31 cellular contexts compared by ENCODE assay signal in genomic region chr2:192354512-192355244, GRCh38.
"Had no signal": no experiment of that assay in that cellular context is flagged by ENCODE, and none has a peak within 500 bp of the region (broad histone marks: within the 10 kb centered on the region; RNA-seq: fewer than 3 reads in every experiment).

No MANE protein-coding gene starts in this region.

- H3K9me3 Mint-ChIP-seq: activated CD8-positive, alpha-beta T cell treated with anti-CD3 and anti-CD28 coated beads for 36 hours; activated naive CD4-positive, alpha-beta T cell treated with anti-CD3 and anti-CD28 coated beads for 36 hours; activated naive CD4-positive, alpha-beta T cell treated with anti-CD3 and anti-CD28 coated beads, Interleukin-2, amount 50 U/mL, for 24 hours; activated naive CD8-positive, alpha-beta T cell treated with anti-CD3 and anti-CD28 coated beads for 36 hours; activated T-helper 1 cell treated with anti-CD3 and anti-CD28 coated beads, Interleukin-12 subunit alpha, Interleukin-12 subunit beta, Interleukin-2, Interleukin-4 antibody, amounts not matched to agents 30 ng/mL and 10 ng/mL and 1 ng/mL, durations not matched to agents 14 hours and 24 hours and 36 hours; activated T-helper 2 cell treated with anti-CD3 and anti-CD28 coated beads, Interferon-gamma antibody, Interleukin-2, Interleukin-4, amounts not matched to agents 10 μg/mL and 5 μg/mL and 100 μg/mL, durations not matched to agents 14 hours and 24 hours and 36 hours had no signal

- H3K4me3 ChIP-seq: adrenal gland, body of pancreas had no signal

- H3K4me1 ChIP-seq: adrenal gland, body of pancreas had no signal

- H3K4me1 Mint-ChIP-seq: activated B cell treated with CpG ODN at 0.5 μM for 24 hours; activated naive CD4-positive, alpha-beta T cell treated with anti-CD3 and anti-CD28 coated beads, Interleukin-2, amount 50 U/mL, for 24 hours; activated naive CD8-positive, alpha-beta T cell treated with anti-CD3 and anti-CD28 coated beads for 36 hours; activated naive CD8-positive, alpha-beta T cell treated with anti-CD3 and anti-CD28 coated beads, Interleukin-2, amount 50 U/mL, for 24 hours had no signal

- H3K27ac ChIP-seq: adrenal gland, body of pancreas had no signal

- ATAC-seq: activated CD4-positive, CD25-positive, alpha-beta regulatory T cell treated with anti-CD3 and anti-CD28 coated beads, Interleukin-2, amount 50 U/mL, for 24 hours; activated CD8-positive, alpha-beta T cell treated with anti-CD3 and anti-CD28 coated beads for 36 hours; activated naive CD8-positive, alpha-beta T cell treated with anti-CD3 and anti-CD28 coated beads, Interleukin-2, amount 50 U/mL, for 24 hours; body of pancreas; effector memory CD8-positive, alpha-beta T cell; esophagus mucosa had no signal

- H3K4me3 Mint-ChIP-seq: activated B cell treated with CpG ODN at 0.5 μM for 24 hours; activated CD8-positive, alpha-beta T cell treated with anti-CD3 and anti-CD28 coated beads for 36 hours; activated naive CD4-positive, alpha-beta T cell treated with anti-CD3 and anti-CD28 coated beads for 36 hours; activated naive CD4-positive, alpha-beta T cell treated with anti-CD3 and anti-CD28 coated beads, Interleukin-2, amount 50 U/mL, for 24 hours; activated naive CD8-positive, alpha-beta T cell treated with anti-CD3 and anti-CD28 coated beads for 36 hours; activated naive CD8-positive, alpha-beta T cell treated with anti-CD3 and anti-CD28 coated beads, Interleukin-2, amount 50 U/mL, for 24 hours; activated T-helper 1 cell treated with anti-CD3 and anti-CD28 coated beads, Interleukin-12 subunit alpha, Interleukin-12 subunit beta, Interleukin-2, Interleukin-4 antibody, amounts not matched to agents 30 ng/mL and 10 ng/mL and 1 ng/mL, durations not matched to agents 14 hours and 24 hours and 36 hours; effector memory CD8-positive, alpha-beta T cell had no signal

- H3K9me3 ChIP-seq: adrenal gland, body of pancreas had no signal

- DNase-seq: activated B cell treated with CpG ODN at 0.5 μM for 24 hours; activated CD4-positive, alpha-beta T cell treated with anti-CD3 and anti-CD28 coated beads for 48 hours; activated CD4-positive, alpha-beta T cell treated with anti-CD3 and anti-CD28 coated beads, Interleukin-2, amount 50 U/mL, for 1 hour; activated CD4-positive, alpha-beta T cell treated with anti-CD3 and anti-CD28 coated beads, Interleukin-2, amount 50 U/mL, for 48 hours; activated CD8-positive, alpha-beta memory T cell treated with anti-CD3 and anti-CD28 coated beads for 24 hours; activated CD8-positive, alpha-beta memory T cell treated with anti-CD3 and anti-CD28 coated beads, Interleukin-2, amount 50 U/mL, for 4 hours; activated CD8-positive, alpha-beta T cell treated with anti-CD3 and anti-CD28 coated beads for 36 hours; activated effector memory CD4-positive, alpha-beta T cell treated with anti-CD3 and anti-CD28 coated beads, Interleukin-2, amount 50 U/mL, for 16 hours; activated naive CD4-positive, alpha-beta T cell treated with anti-CD3 and anti-CD28 coated beads for 36 hours; activated naive CD8-positive, alpha-beta T cell treated with anti-CD3 and anti-CD28 coated beads for 36 hours; activated naive CD8-positive, alpha-beta T cell treated with anti-CD3 and anti-CD28 coated beads, Interleukin-2, amount 50 U/mL, for 24 hours; activated T-cell treated with anti-CD3 and anti-CD28 coated beads, Interleukin-2, amount 50 U/mL, for 1 hour; activated T-cell treated with anti-CD3 and anti-CD28 coated beads, Interleukin-2, amount 50 U/mL, for 48 hours; adrenal gland; amygdala; aorta; body of pancreas; caudate nucleus; cortex of kidney; dermis blood vessel endothelial cell; effector CD4-positive, alpha-beta T cell; effector memory CD8-positive, alpha-beta T cell; foreskin fibroblast; head of caudate nucleus; hippocampal formation; T-helper 2 cell had no signal

- H3K27me3 Mint-ChIP-seq: activated B cell treated with CpG ODN at 0.5 μM for 24 hours; activated CD8-positive, alpha-beta T cell treated with anti-CD3 and anti-CD28 coated beads for 36 hours; activated naive CD8-positive, alpha-beta T cell treated with anti-CD3 and anti-CD28 coated beads for 36 hours; effector memory CD8-positive, alpha-beta T cell had no signal

- H3K27me3 ChIP-seq: adrenal gland, body of pancreas had no signal

- H3K36me3 ChIP-seq: adrenal gland had no signal

- H3K27ac Mint-ChIP-seq: activated B cell treated with CpG ODN at 0.5 μM for 24 hours; activated CD8-positive, alpha-beta T cell treated with anti-CD3 and anti-CD28 coated beads for 36 hours; activated naive CD4-positive, alpha-beta T cell treated with anti-CD3 and anti-CD28 coated beads for 36 hours; activated naive CD4-positive, alpha-beta T cell treated with anti-CD3 and anti-CD28 coated beads, Interleukin-2, amount 50 U/mL, for 24 hours; activated naive CD8-positive, alpha-beta T cell treated with anti-CD3 and anti-CD28 coated beads for 36 hours; activated naive CD8-positive, alpha-beta T cell treated with anti-CD3 and anti-CD28 coated beads, Interleukin-2, amount 50 U/mL, for 24 hours; activated T-helper 1 cell treated with anti-CD3 and anti-CD28 coated beads, Interleukin-12 subunit alpha, Interleukin-12 subunit beta, Interleukin-2, Interleukin-4 antibody, amounts not matched to agents 30 ng/mL and 10 ng/mL and 1 ng/mL, durations not matched to agents 14 hours and 24 hours and 36 hours; activated T-helper 2 cell treated with anti-CD3 and anti-CD28 coated beads, Interferon-gamma antibody, Interleukin-2, Interleukin-4, amounts not matched to agents 10 μg/mL and 5 μg/mL and 100 μg/mL, durations not matched to agents 14 hours and 24 hours and 36 hours; effector memory CD8-positive, alpha-beta T cell had no signal
